ENCODE assay signal across 28 cellular contexts in genomic region chr7:26794541-26794940, GRCh38.
"Had no signal": no experiment of that assay in that cellular context is flagged by ENCODE, and none has a peak within 500 bp of the region (broad histone marks: within the 10 kb centered on the region; RNA-seq: fewer than 3 reads in every experiment).

No MANE protein-coding gene starts in this region.

- H3K36me3 ChIP-seq: ovary, right lobe of liver, sigmoid colon, suprapubic skin, tibial artery, upper lobe of right lung, vagina had no signal

- H3K9me3 ChIP-seq: neutrophil, ovary, psoas muscle, right lobe of liver, sigmoid colon, suprapubic skin, testis, tibial artery, transverse colon, upper lobe of right lung, vagina had no signal

- H3K79me2 ChIP-seq: parathyroid adenoma had no signal

- DNase-seq: naive thymus-derived CD8-positive, alpha-beta T cell; nephron progenitor cell; nucleus accumbens; ovary; posterior cingulate gyrus; psoas muscle; right cardiac atrium; right lobe of liver; sigmoid colon; small intestine; stimulated activated CD4-positive, alpha-beta T cell treated with anti-CD3 and anti-CD28 coated beads, Interleukin-15, amount 100 ng/mL, for 24 hours; stimulated activated CD4-positive, alpha-beta T cell treated with anti-CD3 and anti-CD28 coated beads, Interleukin-2, amount 100 ng/mL, for 24 hours; stimulated activated CD4-positive, alpha-beta T cell treated with anti-CD3 and anti-CD28 coated beads, Interleukin-2, amount 100 ng/mL, for 48 hours; stimulated activated CD4-positive, alpha-beta T cell treated with anti-CD3 and anti-CD28 coated beads, Interleukin-4, amount 100 ng/mL, for 24 hours; stimulated activated naive CD4-positive, alpha-beta T cell; stimulated activated naive CD8-positive, alpha-beta T cell treated with anti-CD3 and anti-CD28 coated beads, Interleukin-15, amount 100 ng/mL, for 72 hours; stimulated activated naive CD8-positive, alpha-beta T cell treated with anti-CD3 and anti-CD28 coated beads, Interleukin-15, Interleukin-2, amounts not matched to agents 100 U/mL and 50 U/mL, for 24 hours; substantia nigra; testis; tibial artery; transverse colon; upper lobe of right lung had no signal

- H3K4me3 ChIP-seq: ovary, psoas muscle, right lobe of liver, sigmoid colon, suprapubic skin, testis, tibial artery, transverse colon, upper lobe of right lung, vagina had no signal

- H3K27ac ChIP-seq: neutrophil, ovary, parathyroid adenoma, psoas muscle, right lobe of liver, sigmoid colon, suprapubic skin, testis, tibial artery, transverse colon, upper lobe of right lung, vagina had no signal

- ATAC-seq: naive thymus-derived CD8-positive, alpha-beta T cell; natural killer cell treated with Interleukin-12 subunit alpha and Interleukin-12 subunit beta and Interleukin-15 and Interleukin-18, amount 100 ng/mL, for 72 hours; psoas muscle; right cardiac atrium; right lobe of liver; stimulated activated effector memory CD8-positive, alpha-beta T cell treated with anti-CD3 and anti-CD28 coated beads, Interleukin-12 subunit alpha, Interleukin-12 subunit beta, amount 100 ng/mL, for 72 hours; stimulated activated naive CD8-positive, alpha-beta T cell treated with anti-CD3 and anti-CD28 coated beads, Interleukin-15, amount 100 ng/mL, for 72 hours; stimulated activated naive CD8-positive, alpha-beta T cell treated with anti-CD3 and anti-CD28 coated beads, Interleukin-15, Interleukin-2, amounts not matched to agents 100 U/mL and 50 U/mL, for 24 hours; upper lobe of right lung had no signal

- H3K9ac ChIP-seq: parathyroid adenoma had no signal

- H3K27me3 ChIP-seq: neutrophil, ovary, right lobe of liver, sigmoid colon, suprapubic skin, testis, tibial artery, transverse colon, upper lobe of right lung, vagina had no signal

- H2AFZ ChIP-seq: parathyroid adenoma had no signal

- H3K4me1 ChIP-seq: parathyroid adenoma, psoas muscle, right lobe of liver, sigmoid colon, suprapubic skin, testis, tibial artery, transverse colon, upper lobe of right lung, vagina had no signal
